In the genomic region with DNA sequence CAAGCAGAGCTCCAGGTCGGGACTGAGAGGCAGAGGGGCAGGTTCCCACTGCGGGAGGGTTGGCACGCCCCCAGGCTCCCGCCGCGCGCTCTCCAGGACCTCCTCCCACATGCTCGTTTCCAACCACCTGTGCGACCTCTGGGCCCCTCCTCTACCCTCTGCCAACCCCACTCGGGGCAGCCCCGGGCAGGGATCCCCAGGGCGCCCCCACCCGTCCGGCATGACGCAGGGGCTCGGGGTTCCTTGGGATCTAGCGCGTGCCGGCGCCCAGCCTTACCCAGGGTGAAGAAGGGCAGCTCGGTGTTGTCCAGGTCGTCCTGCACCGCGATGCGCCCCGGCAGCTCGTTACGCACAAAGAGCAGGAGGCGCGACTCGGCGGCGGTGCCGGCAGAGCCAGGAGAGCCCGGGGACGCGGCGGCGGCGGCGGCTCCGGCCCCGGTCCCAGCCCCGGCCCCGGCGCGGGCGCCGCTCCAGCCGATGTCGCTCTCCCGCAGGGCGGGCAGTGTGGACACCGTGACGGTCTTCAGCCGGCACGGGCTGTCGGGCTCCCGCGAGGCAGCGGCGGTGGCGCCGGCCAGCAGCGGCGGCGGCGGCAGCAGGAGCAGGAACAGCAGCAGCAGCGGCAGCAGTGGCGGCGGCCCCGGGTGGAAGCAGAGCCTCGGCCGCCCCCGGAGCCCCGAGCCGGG, we compare ENCODE assay signal across 8 cellular contexts. TPM values are rescaled to one million over a fixed set of nuclear protein-coding genes. Genes with fewer than 3 reads are reported as not detected.
A peak's percentile ranks its signal among the peaks of the same experiment; 100 is the strongest.
DNase-seq lines count a peak whose midpoint lies in the region; ATAC-seq and TF ChIP-seq lines count a peak whose summit lies in the region.

No MANE protein-coding gene starts in this region.

- peak overlapping the region; percentile 5 for H3K4me3 ChIP-seq in epithelial cell of esophagus (ENCODE audit: low read length)

- in situ Hi-C loops in Caki2 (cut with HindIII; ENCODE audit: low pct_unique_long_range_greater_than_20kb, low sequenced_read_pairs): no loop called here

- ATAC-seq in HG03159 (IDR thresholded peaks at IDR 0.05; ENCODE audit: unreplicated experiment) (no peak), GM18520 (IDR thresholded peaks at IDR 0.05; ENCODE audit: unreplicated experiment) (no peak)

- peak; percentile 21 for DNase-seq in Caki2 (ENCODE audit: low read depth)
- peak; percentile 37 for DNase-seq in NCI-H1092 (lab: John Stamatoyannopoulos, UW)
- DNase-seq in epithelial cell of esophagus (ENCODE audit: low read depth): peak; percentile 24
- DNase-seq in myocyte (ENCODE audit: low read depth): peak; percentile 52
- DNase-seq in stimulated activated CD4-positive, alpha-beta T cell treated with anti-CD3 and anti-CD28 coated beads, Interleukin-1b, Interleukin-23, amount 100 ng/mL, for 48 hours: no peak
- no peak for DNase-seq in SIG-M5 (lab: John Stamatoyannopoulos, UW)

- TF ChIP-seq CTCF in epithelial cell of esophagus (IDR thresholded peaks at IDR 0.05; ENCODE audit: insufficient read depth, low read depth, low read length, missing control alignments): no peak

RNA-seq across cellular contexts. Expression of gene ASTN2, which starts 0.5 kb away (rescaled TPM):
- total RNA-seq in Caki2 (2014; rRNA removed; shearing (Covaris generic); ENCODE audit: low replicate concordance): 23.0 and 25.1 TPM in 2 replicates
- 25.3 and 28.5 TPM in 2 replicates for total RNA-seq in myocyte
- 26.6 TPM for polyA plus RNA-seq in myocyte (2012)

Comparison
In these comparisons a context has a peak if more than half of its experiments do, and no peak if none do; other contexts are left out.
1. DNase-seq: peak in Caki2 (single experiment), NCI-H1092 (single experiment), epithelial cell of esophagus (single experiment) and myocyte (single experiment); none in stimulated activated CD4-positive, alpha-beta T cell treated with anti-CD3 and anti-CD28 coated beads, Interleukin-1b, Interleukin-23, amount 100 ng/mL, for 48 hours (single experiment) and SIG-M5 (single experiment).